Comparison of ENCODE assay signal across 9 cellular contexts in the genomic region with DNA sequence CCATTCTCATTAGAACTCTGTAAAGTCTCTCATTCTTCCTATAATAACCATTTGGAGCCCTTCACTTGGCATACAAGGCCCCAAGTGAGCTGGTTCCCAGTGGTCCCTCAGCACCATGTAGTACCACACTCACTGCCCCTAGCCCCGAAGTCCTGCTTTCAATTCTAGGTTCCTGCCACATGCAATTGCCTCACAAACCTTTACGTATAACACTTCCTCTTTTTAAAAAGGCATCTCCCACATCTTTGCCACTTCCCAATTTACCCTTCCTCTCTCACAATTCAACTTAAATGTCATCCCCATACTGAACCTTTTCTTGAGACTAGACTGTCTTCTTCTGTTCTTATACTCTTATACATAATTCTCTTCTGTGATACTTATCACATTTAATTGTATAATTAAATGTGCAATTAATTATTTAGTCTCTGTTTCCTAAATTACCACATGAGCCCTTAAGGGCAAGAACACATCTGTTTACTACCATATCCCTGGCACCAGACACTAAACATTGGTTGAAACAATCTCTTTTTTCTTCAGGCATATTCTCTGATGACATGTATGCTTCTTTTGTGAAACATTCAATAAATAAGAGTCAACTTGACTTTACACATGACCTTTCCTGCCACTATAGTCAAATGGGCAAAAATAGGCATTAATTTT.
DNase-seq lines count a peak whose midpoint lies in the region; FAIRE-seq and TF ChIP-seq lines count a peak whose summit lies in the region.
"Had no signal": no experiment of that assay in that cellular context is flagged by ENCODE, and none has a peak within 500 bp of the region (broad histone marks: within the 10 kb centered on the region; RNA-seq: fewer than 3 reads in every experiment).

No MANE protein-coding gene starts in this region.

- H2AFZ ChIP-seq in GM23248, result no peak overlapping the region

- no peaks in the 10 kb centered on the region; the same call in 1 of the 2 replicates for H3K9me2 ChIP-seq in GM23248 (ENCODE audit: insufficient read depth)

- peak; percentile 54 for FAIRE-seq in GM12891 (lab: Jason Lieb, UNC)

- peaks cover 39% of the 10 kb centered on the region for H3K4me1 ChIP-seq in GM23248 (ENCODE audit: insufficient read depth)

- H3K27me3 ChIP-seq in GM23248 (replicated peaks; ENCODE audit: insufficient read depth) (no peaks in the 10 kb centered on the region), H7 (ENCODE audit: control insufficient read depth, insufficient read depth, low read length) (no peaks in the 10 kb centered on the region)

- H3K27ac ChIP-seq in GM23248, result peak overlapping the region; percentile 58

- H3K79me2 ChIP-seq in GM23248 (ENCODE audit: insufficient read depth), result 0 out of 2 replicates have a peak, but pooled peaks cover 6% of the 10 kb centered on the region

- no peak for TF ChIP-seq POLR2A in GM12891 (IDR thresholded peaks at IDR 0.05; ENCODE audit: low read depth, low read length)

- in situ Hi-C loops in GM23248 (cut with MboI), result no loop called here

- no peaks in the 10 kb centered on the region for H4K20me1 ChIP-seq in GM23248 (ENCODE audit: insufficient read depth)

- peaks cover 35% of the 10 kb centered on the region for H3F3A ChIP-seq in GM23248 (ENCODE audit: insufficient read depth)

- WGBS in GM23248 (ENCODE audit: low coverage in 1 of 2, low lambda C conversion rate in 2 of 2, missing lambda C conversion rate in 2 of 2), 2 experiments, result 78 to 85% methylated on average over 2 of the region's 2 CpGs

- H3K9me3 ChIP-seq in GM23248 (ENCODE audit: low read depth), result no peaks in the 10 kb centered on the region

- peak overlapping the region; percentile 39 for H3K4me2 ChIP-seq in GM23248 (ENCODE audit: unreplicated experiment)

- no peak for DNase-seq in GM12891 (ENCODE audit: insufficient read length, low spot score)
- DNase-seq in GM23248, result no peak
- DNase-seq in MV-4-11 (lab: John Stamatoyannopoulos, UW), result peak; percentile 95
- DNase-seq in globus pallidus (ENCODE audit: low spot score), result peak; percentile 63
- DNase-seq in HCEC 1CT, result no peak
- DNase-seq in NCI-H226, result no peak
- DNase-seq in H7, result no peak
- no peak for DNase-seq in NCI-H2029 (lab: John Stamatoyannopoulos, UW)
- DNase-seq: COR-L47 had no signal

- 0 out of 2 replicates have a peak overlapping the region, but pooled peaks have one; percentile 0 for H3K9ac ChIP-seq in GM23248

- H3K4me3 ChIP-seq in GM23248, result no peak overlapping the region
- H3K4me3 ChIP-seq in H7 (ENCODE audit: insufficient read depth, low read depth, low read length), result no peak overlapping the region

- no peaks in the 10 kb centered on the region for H3K36me3 ChIP-seq in GM23248 (ENCODE audit: low read depth)
- no peaks in the 10 kb centered on the region for H3K36me3 ChIP-seq in H7 (replicated peaks; ENCODE audit: control insufficient read depth, insufficient read depth, low read length)

TF ChIP-seq in GM12891, 5 proteins besides CTCF, POLR2A, EP300 and RAD21:
- TF ChIP-seq TAF1 (IDR thresholded peaks at IDR 0.05; ENCODE audit: low read depth, low read length), result no peak
- TF ChIP-seq PAX5 (IDR thresholded peaks at IDR 0.05; ENCODE audit: insufficient read depth, low read length, severe bottlenecking), result no peak
- peak; percentile 97 for TF ChIP-seq SPI1 (IDR thresholded peaks at IDR 0.05; ENCODE audit: low read depth, low read length)
- TF ChIP-seq POLR2AphosphoS5 (IDR thresholded peaks at IDR 0.05; ENCODE audit: low read depth, low read length), result no peak

Comparison
In these comparisons a context has a peak if more than half of its experiments do, and no peak if none do; other contexts are left out.
1. DNase-seq: peak in MV-4-11 (single experiment) and globus pallidus (single experiment); none in GM12891 (single experiment), GM23248 (single experiment), HCEC 1CT (single experiment), NCI-H226 (single experiment), H7 (single experiment) and NCI-H2029 (single experiment).